Comparison of ENCODE assay signal across 8 cellular contexts in genomic region chr13:48156466-48156865, GRCh38.
DNase-seq lines count a peak whose midpoint lies in the region; ATAC-seq and TF ChIP-seq lines count a peak whose summit lies in the region.

No MANE protein-coding gene starts in this region.

- H3K4me1 ChIP-seq in ACC112 (ENCODE audit: control insufficient read depth, insufficient read depth, low read length, unreplicated experiment) (peaks cover 43% of the 10 kb centered on the region), MM.1S (ENCODE audit: low read length) (no peaks in the 10 kb centered on the region), right lobe of liver (peaks cover 0 to 6% (median 0%) of the 10 kb centered on the region in 4 donors), hepatocyte (ENCODE audit: insufficient read depth) (no peaks in the 10 kb centered on the region)

- DNase-seq in MM.1S (peak; percentile 7), right lobe of liver (no peak), hepatocyte (ENCODE audit: low spot score) (no peak), SKM-1 (lab: John Stamatoyannopoulos, UW; ENCODE audit: unreplicated experiment) (no peak), retina (no peak)
- DNase-seq in activated T-cell treated with anti-CD3 and anti-CD28 coated beads, Interleukin-2, amount 50 U/mL, for 1 hour, result peak; percentile 78
- peak; percentile 54 to 72 (median 66) for DNase-seq in stimulated activated naive CD4-positive, alpha-beta T cell (lab: John Stamatoyannopoulos, UW)

- intact Hi-C loops in right lobe of liver (cut with DNase I), result no loop called here

- H3K27ac ChIP-seq in ACC112 (ENCODE audit: low read depth, low read length) (peak overlapping the region; percentile 6; the same call in 1 of the 2 replicates), MM.1S (ENCODE audit: low read length) (no peak overlapping the region), right lobe of liver (peak overlapping the region in 2 of 3 donors; percentile 24 to 30), hepatocyte (no peak overlapping the region)

- no peaks in the 10 kb centered on the region for H3F3A ChIP-seq in MM.1S (ENCODE audit: insufficient read depth, low read length)

- 81% methylated on average over 5 of the region's 6 CpGs for WGBS in right lobe of liver (ENCODE audit: insufficient coverage, low coverage, low lambda C conversion rate, missing lambda C conversion rate)
- 95% methylated on average over 6 of the region's 6 CpGs for WGBS in hepatocyte (ENCODE audit: low lambda C conversion rate, missing lambda C conversion rate)

- peak in 3 of 4 donors; percentile 38 to 42 (median 42) for ATAC-seq in right lobe of liver

- H3K4me2 ChIP-seq in MM.1S (ENCODE audit: low read depth, low read length) (no peak overlapping the region), hepatocyte (no peak overlapping the region)

- peak overlapping the region; percentile 8 for H2AFZ ChIP-seq in ACC112 (ENCODE audit: low read length, unreplicated experiment)
- H2AFZ ChIP-seq in MM.1S (ENCODE audit: low read length), result no peak overlapping the region
- no peak overlapping the region for H2AFZ ChIP-seq in hepatocyte

- H3K36me3 ChIP-seq in ACC112 (ENCODE audit: insufficient read depth, low read length) (no peaks in the 10 kb centered on the region), MM.1S (replicated peaks; ENCODE audit: insufficient read depth, low read length) (no peaks in the 10 kb centered on the region), right lobe of liver (no peaks in the 10 kb centered on the region), hepatocyte (replicated peaks; ENCODE audit: insufficient read depth, low read depth) (no peaks in the 10 kb centered on the region)

- no peak overlapping the region for H3K4me3 ChIP-seq in ACC112 (ENCODE audit: low read depth, low read length)
- H3K4me3 ChIP-seq in MM.1S (ENCODE audit: low read length), result no peak overlapping the region
- H3K4me3 ChIP-seq in right lobe of liver, result no peak overlapping the region
- no peak overlapping the region for H3K4me3 ChIP-seq in hepatocyte

- H4K20me1 ChIP-seq in MM.1S (ENCODE audit: insufficient read depth, low read length) (no peaks in the 10 kb centered on the region), hepatocyte (ENCODE audit: insufficient read depth, poor library complexity, severe bottlenecking) (no peaks in the 10 kb centered on the region)

- TF ChIP-seq POLR2A in right lobe of liver (IDR thresholded peaks at IDR 0.05), result no peak

- no peak overlapping the region for H3K9ac ChIP-seq in MM.1S (ENCODE audit: low read length)

- TF ChIP-seq CTCF in MM.1S (IDR thresholded peaks at IDR 0.05; ENCODE audit: low read length) (no peak), right lobe of liver (IDR thresholded peaks at IDR 0.05) (no peak), hepatocyte (IDR thresholded peaks at IDR 0.05; ENCODE audit: poor library complexity) (no peak)

- H3K9me3 ChIP-seq in MM.1S (replicated peaks; ENCODE audit: insufficient read depth, low read length) (no peaks in the 10 kb centered on the region), right lobe of liver (no peaks in the 10 kb centered on the region), hepatocyte (ENCODE audit: low read depth) (no peaks in the 10 kb centered on the region)

- no peaks in the 10 kb centered on the region for H3K79me2 ChIP-seq in ACC112 (ENCODE audit: control insufficient read depth, insufficient read depth, low read length, unreplicated experiment)
- no peaks in the 10 kb centered on the region for H3K79me2 ChIP-seq in MM.1S (ENCODE audit: low read length)
- H3K79me2 ChIP-seq in hepatocyte, result no peaks in the 10 kb centered on the region

- no peaks in the 10 kb centered on the region for H3K27me3 ChIP-seq in ACC112 (ENCODE audit: insufficient read depth, low read length)
- H3K27me3 ChIP-seq in MM.1S (replicated peaks; ENCODE audit: insufficient read depth, low read length), result no peaks in the 10 kb centered on the region
- no peaks in the 10 kb centered on the region for H3K27me3 ChIP-seq in right lobe of liver
- no peaks in the 10 kb centered on the region for H3K27me3 ChIP-seq in hepatocyte

- H3K9me2 ChIP-seq in MM.1S (replicated peaks; ENCODE audit: insufficient read depth, low read length) (no peaks in the 10 kb centered on the region), hepatocyte (replicated peaks; ENCODE audit: insufficient read depth) (no peaks in the 10 kb centered on the region)

Comparison
In these comparisons a context has a peak if more than half of its experiments do, and no peak if none do; other contexts are left out.
1. H3K27ac ChIP-seq: peak in ACC112 (single experiment) and right lobe of liver (2 of 3); none in MM.1S (single experiment) and hepatocyte (single experiment).
2. DNase-seq: peak in MM.1S (single experiment), activated T-cell treated with anti-CD3 and anti-CD28 coated beads, Interleukin-2, amount 50 U/mL, for 1 hour (single experiment) and stimulated activated naive CD4-positive, alpha-beta T cell (6 of 6); none in right lobe of liver (0 of 3), hepatocyte (single experiment), SKM-1 (single experiment) and retina (single experiment).